Comparison of ENCODE assay signal across 1 cellular context in genomic region chr11:93653080-93653479, GRCh38.
A peak's percentile ranks its signal among the peaks of the same experiment; 100 is the strongest.
TF ChIP-seq lines count a peak whose summit lies in the region.

No MANE protein-coding gene starts in this region.

TF ChIP-seq in GM12878, 131 proteins besides CTCF, POLR2A, EP300 and RAD21:
- no peak for TF ChIP-seq REST (IDR thresholded peaks at IDR 0.05; ENCODE audit: low read depth, low read length)
- TF ChIP-seq JUNB (IDR thresholded peaks at IDR 0.05), result peak; percentile 73
- no peak for TF ChIP-seq SMARCA5 (IDR thresholded peaks at IDR 0.05)
- TF ChIP-seq BCL11A (IDR thresholded peaks at IDR 0.05; ENCODE audit: low read depth, low read length), result 0 out of 2 replicates have a peak, but pooled peaks have one; percentile 19
- TF ChIP-seq IRF4 (IDR thresholded peaks at IDR 0.05; ENCODE audit: low read depth, low read length), result 0 out of 2 replicates have a peak, but pooled peaks have one; percentile 25
- TF ChIP-seq RUNX3 (IDR thresholded peaks at IDR 0.05; ENCODE audit: low read length), result peak; percentile 81
